Comparison of ENCODE assay signal across 1 cellular context in genomic region chr22:17159504-17159951, GRCh38.
TF ChIP-seq lines count a peak whose summit lies in the region.

No MANE protein-coding gene starts in this region.

TF ChIP-seq in GM23338, 12 proteins besides CTCF, POLR2A, EP300 and RAD21 (continued from another document):
- no peak for TF ChIP-seq ETS1 (IDR thresholded peaks at IDR 0.05)
- TF ChIP-seq REST (IDR thresholded peaks at IDR 0.05; ENCODE audit: unreplicated experiment) = no peak
- no peak for TF ChIP-seq CREB1 (CRISPR knock-in tag; IDR thresholded peaks at IDR 0.05; ENCODE audit: low read depth)
- no peak for TF ChIP-seq ZNF114 (CRISPR knock-in tag; IDR thresholded peaks at IDR 0.05)
- TF ChIP-seq ZNF331 (CRISPR knock-in tag; IDR thresholded peaks at IDR 0.05; ENCODE audit: low read depth) = no peak
- no peak for TF ChIP-seq NANOG (IDR thresholded peaks at IDR 0.05; ENCODE audit: borderline replicate concordance)
TF ChIP-seq in GM23338: peak in this region for 0.
